In the genomic region with DNA sequence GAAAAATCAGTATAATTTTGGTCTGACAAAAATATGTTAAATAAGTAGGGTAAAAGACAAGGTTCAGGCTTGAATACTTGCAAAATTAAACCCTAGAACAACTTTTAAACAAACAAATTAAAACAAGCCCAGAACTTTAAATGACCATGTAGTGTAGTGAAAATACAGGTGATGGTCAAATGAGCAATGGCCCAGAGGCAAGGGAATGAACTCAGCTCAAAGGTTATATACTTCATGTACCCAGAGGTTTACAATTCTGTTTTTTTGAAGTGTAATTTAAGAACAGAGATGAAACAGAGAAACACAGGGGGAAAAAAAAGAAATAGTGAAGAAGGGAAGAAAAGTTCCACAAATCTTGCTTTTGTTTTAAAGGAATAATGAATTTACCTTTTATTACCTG, we compare ENCODE assay signal across 24 cellular contexts.
"Had no signal": no experiment of that assay in that cellular context is flagged by ENCODE, and none has a peak within 500 bp of the region (broad histone marks: within the 10 kb centered on the region; RNA-seq: fewer than 3 reads in every experiment).

No MANE protein-coding gene starts in this region.

- H3K36me3 Mint-ChIP-seq: mesothelial cell of epicardium, naive B cell had no signal

- H3K27me3 Mint-ChIP-seq: dendritic cell treated with granulocyte-macrophage colony-stimulating factor and Interleukin-4, amounts not matched to agents 40 ng/mL and 50 ng/mL, for 4 days; effector memory CD8-positive, alpha-beta T cell; naive B cell had no signal

- H3K4me1 Mint-ChIP-seq: naive B cell had no signal

- ATAC-seq: effector memory CD8-positive, alpha-beta T cell; esophagus mucosa; gastrocnemius medialis; heart right ventricle; left cardiac atrium; lower lobe of right lung; mucosa of descending colon had no signal

- H3K27ac ChIP-seq: colonic mucosa, epithelial cell of prostate, esophagus squamous epithelium, gastrocnemius medialis, heart right ventricle, left ventricle myocardium inferior, lower lobe of right lung had no signal

- H3K4me3 Mint-ChIP-seq: dendritic cell treated with granulocyte-macrophage colony-stimulating factor and Interleukin-4, amounts not matched to agents 40 ng/mL and 50 ng/mL, for 4 days; effector memory CD8-positive, alpha-beta T cell; endodermal cell; mesothelial cell of epicardium; naive B cell had no signal

- H3K27ac Mint-ChIP-seq: dendritic cell treated with granulocyte-macrophage colony-stimulating factor and Interleukin-4, amounts not matched to agents 40 ng/mL and 50 ng/mL, for 4 days; effector memory CD8-positive, alpha-beta T cell; endodermal cell; mesothelial cell of epicardium; naive B cell had no signal

- DNase-seq: colonic mucosa; cortex of kidney; effector CD8-positive, alpha-beta T cell; effector memory CD8-positive, alpha-beta T cell; endodermal cell; erythroblast; esophagus squamous epithelium; foreskin fibroblast; foreskin melanocyte; gastrocnemius medialis; glutamatergic neuron; head of caudate nucleus; heart right ventricle; hippocampal formation; left cardiac atrium; left ventricle myocardium inferior; lower lobe of right lung; mesenchymal stem cell; mucosa of descending colon; naive B cell had no signal
